In genomic region chr9:76353280-76353679, GRCh38 we compare ENCODE assay signal across 22 cellular contexts. TPM values are rescaled to one million over a fixed set of nuclear protein-coding genes. Genes with fewer than 3 reads are reported as not detected.
A peak's percentile ranks its signal among the peaks of the same experiment; 100 is the strongest.
DNase-seq lines count a peak whose midpoint lies in the region; ATAC-seq and TF ChIP-seq lines count a peak whose summit lies in the region.
"Had no signal": no experiment of that assay in that cellular context is flagged by ENCODE, and none has a peak within 500 bp of the region (broad histone marks: within the 10 kb centered on the region; RNA-seq: fewer than 3 reads in every experiment).

No MANE protein-coding gene starts in this region.

- no peak overlapping the region for H3K27ac ChIP-seq in SJCRH30
- H3K27ac ChIP-seq: HL-60, stomach, tibial nerve had no signal

- no peaks in the 10 kb centered on the region for H3K4me1 ChIP-seq in SJCRH30
- H3K4me1 ChIP-seq: tibial nerve had no signal

- no peak overlapping the region for H3K4me3 ChIP-seq in SJCRH30
- no peak overlapping the region for H3K4me3 ChIP-seq in fibroblast of villous mesenchyme (ENCODE audit: low read depth, low read length)
- H3K4me3 ChIP-seq: MG63, stomach, tibial nerve had no signal

- no peak for TF ChIP-seq CTCF in fibroblast of villous mesenchyme (IDR thresholded peaks at IDR 0.05; ENCODE audit: insufficient read depth, low read depth, low read length)

- H3K27me3 ChIP-seq in SJCRH30: peaks cover 7% of the 10 kb centered on the region
- H3K27me3 ChIP-seq: MG63, stomach, tibial nerve had no signal

- ATAC-seq in HG02759 (IDR thresholded peaks at IDR 0.05; ENCODE audit: unreplicated experiment): no peak
- ATAC-seq in HG02981 (IDR thresholded peaks at IDR 0.05; ENCODE audit: unreplicated experiment): no peak
- ATAC-seq: left cardiac atrium had no signal

- H3K36me3 ChIP-seq in SJCRH30: no peaks in the 10 kb centered on the region
- H3K36me3 ChIP-seq: MG63, stomach, tibial nerve had no signal

- no peaks in the 10 kb centered on the region for H3K9me3 ChIP-seq in SJCRH30 (replicated peaks)
- H3K9me3 ChIP-seq: MG63, stomach, tibial nerve had no signal

- peak; percentile 15 for DNase-seq in H4 (ENCODE audit: low spot score)
- peak; percentile 52 for DNase-seq in M059J (ENCODE audit: low read depth)
- peak; percentile 49 to 72 for DNase-seq in SJCRH30
- peak; percentile 21 for DNase-seq in fibroblast of villous mesenchyme (ENCODE audit: low read depth)
- no peak for DNase-seq in activated CD4-positive, CD25-positive, alpha-beta regulatory T cell treated with anti-CD3 and anti-CD28 coated beads, Interleukin-2, amount 50 U/mL, for 72 hours
- no peak for DNase-seq in medulla oblongata (ENCODE audit: extremely low spot score)
- DNase-seq: activated effector memory CD4-positive, alpha-beta T cell treated with anti-CD3 and anti-CD28 coated beads, Interleukin-2, amount 50 U/mL, for 16 hours; activated naive CD8-positive, alpha-beta T cell treated with anti-CD3 and anti-CD28 coated beads, Interleukin-2, amount 10 ng/mL, durations not matched to agents 7 days and 5 days; effector CD4-positive, alpha-beta T cell; erythroblast; foreskin fibroblast; H9; left cardiac atrium; MG63; NCI-H2171; NCI-H526; stomach; T1000 had no signal

RNA-seq across cellular contexts. Expression of gene RFK, which starts 40.9 kb away (rescaled TPM):
- total RNA-seq in H4 (2014; rRNA removed; shearing (Covaris generic)): 27.3 and 30.5 TPM in 2 replicates
- 37.6 and 42.7 TPM in 2 replicates for total RNA-seq in M059J (2014; rRNA removed; shearing (Covaris generic))
- 35.4 and 37.0 TPM in 2 replicates for total RNA-seq in SJCRH30 (2014; rRNA removed; shearing (Covaris generic))
- total RNA-seq in fibroblast of villous mesenchyme: 20.9 and 35.8 TPM in 2 replicates

Comparison
In these comparisons a context has a peak if more than half of its experiments do, and no peak if none do; other contexts are left out.
1. DNase-seq: peak in H4 (single experiment), M059J (single experiment), SJCRH30 (2 of 2) and fibroblast of villous mesenchyme (single experiment); none in activated CD4-positive, CD25-positive, alpha-beta regulatory T cell treated with anti-CD3 and anti-CD28 coated beads, Interleukin-2, amount 50 U/mL, for 72 hours (single experiment) and medulla oblongata (single experiment).